7 cellular contexts compared by ENCODE assay signal in the genomic region with DNA sequence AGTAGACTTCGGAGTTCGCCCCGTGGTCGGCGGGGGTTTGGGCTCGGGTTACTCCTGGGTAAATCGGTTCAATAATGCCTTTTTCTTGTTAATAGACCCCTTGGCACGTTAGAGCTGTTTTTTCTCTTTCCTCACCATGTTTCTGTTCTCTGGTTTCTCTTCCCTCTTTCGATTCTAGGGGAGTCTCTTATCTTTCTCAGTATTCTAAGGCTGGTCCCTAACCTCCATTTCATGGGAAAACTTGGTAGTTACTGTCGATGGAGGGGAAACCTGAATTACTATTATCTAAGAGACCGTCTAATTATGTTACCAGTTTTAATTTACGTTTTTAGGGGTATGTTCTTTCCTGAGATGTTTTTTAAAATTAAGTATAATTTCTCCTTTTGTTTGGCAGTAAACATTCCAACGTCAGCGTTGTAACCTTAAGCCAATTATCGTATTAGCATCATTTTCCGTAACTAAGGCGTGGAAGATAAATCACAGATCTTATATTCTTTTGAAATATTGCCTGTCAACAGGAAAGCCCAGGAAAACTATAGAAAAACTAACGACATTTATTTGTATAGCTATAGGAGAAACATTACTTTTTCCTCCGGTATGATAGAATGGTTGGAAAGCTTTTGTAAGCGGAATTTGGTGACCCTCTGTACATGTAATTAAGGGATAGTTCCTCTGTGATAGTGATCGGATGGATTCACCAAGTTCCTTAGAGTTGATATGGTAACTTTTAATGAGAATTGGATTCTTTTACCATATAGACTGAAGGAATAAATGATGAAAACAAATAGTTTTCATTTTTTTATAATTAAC. TPM values are rescaled to one million over a fixed set of nuclear protein-coding genes. Genes with fewer than 3 reads are reported as not detected.
DNase-seq lines count a peak whose midpoint lies in the region; ATAC-seq, FAIRE-seq and TF ChIP-seq lines count a peak whose summit lies in the region.

No MANE protein-coding gene starts in this region.

- peak overlapping the region; percentile 88; the same call in 1 of the 2 replicates for H3K18ac ChIP-seq in H1 (ENCODE audit: extremely low read depth, low read length)

- H3K4me1 Mint-ChIP-seq in naive thymus-derived CD8-positive, alpha-beta T cell = peaks cover 22 to 56% (median 49%) of the 10 kb centered on the region in 4 donors

- DNase-seq in OCI-M1 (lab: John Stamatoyannopoulos, UW) (peak; percentile 78), H1 (ENCODE audit: low read depth in 1 of 2, low spot score in 2 of 2) (no peak), NCI-H1694 (lab: John Stamatoyannopoulos, UW) (no peak)
- DNase-seq in naive thymus-derived CD8-positive, alpha-beta T cell = peak in 1 of 10 donors; percentile 8
- DNase-seq in activated CD8-positive, alpha-beta memory T cell treated with anti-CD3 and anti-CD28 coated beads, Interleukin-2, amount 50 U/mL, for 48 hours = no peak

- H3K23me2 ChIP-seq in H1 (ENCODE audit: low read depth, low read length) = no peaks in the 10 kb centered on the region; the same call in 1 of the 2 replicates

- no peak overlapping the region for H2BK15ac ChIP-seq in H1 (ENCODE audit: low read length)

- no peak overlapping the region; the same call in 1 of the 2 replicates for H2BK12ac ChIP-seq in H1 (ENCODE audit: low read depth, low read length)

- ATAC-seq in GM18502 (IDR thresholded peaks at IDR 0.05; ENCODE audit: poor library complexity, unreplicated experiment) (peak; percentile 29), HG02610 (IDR thresholded peaks at IDR 0.05; ENCODE audit: unreplicated experiment) (peak; percentile 10)
- ATAC-seq in naive thymus-derived CD8-positive, alpha-beta T cell = no peak

- peaks cover 0 to 4% of the 10 kb centered on the region in 2 experiments for H4K20me1 ChIP-seq in H1 (replicated peaks in 1 of 2; ENCODE audit: control insufficient read depth in 1 of 2, insufficient read depth in 2 of 2, low read length in 2 of 2)

- H4K5ac ChIP-seq in H1 (ENCODE audit: insufficient read length, low read depth, low read length) = no peak overlapping the region

- H3K79me1 ChIP-seq in H1 (ENCODE audit: low read depth, low read length) = no peaks in the 10 kb centered on the region

- no peak overlapping the region for H4K91ac ChIP-seq in H1 (replicated peaks; ENCODE audit: insufficient read length, low read length)

- peak overlapping the region; percentile 76 to 81 for H3K4me2 ChIP-seq in H1 (ENCODE audit: insufficient read depth in 1 of 2, low read depth in 2 of 2, low read length in 2 of 2)

- no peak overlapping the region for H3K4ac ChIP-seq in H1 (replicated peaks; ENCODE audit: insufficient read length, low read depth, low read length)

- H3K27ac ChIP-seq in H1 (ENCODE audit: low read depth, low read length) = peak overlapping the region; percentile 86; the same call in 1 of the 2 replicates

- H3K4me3 ChIP-seq in H1 (ENCODE audit: extremely low read depth in 1 of 4, insufficient read depth in 2 of 4, low read depth in 3 of 4, low read length in 4 of 4) = peak overlapping the region; percentile 72 to 87 (median 76)

- no peak overlapping the region for H2AK5ac ChIP-seq in H1 (ENCODE audit: low read depth, low read length)

- no peaks in the 10 kb centered on the region; a peak in 1 of 8 replicates for H3K36me3 ChIP-seq in H1 (ENCODE audit: control insufficient read depth in 2 of 4, insufficient read depth in 4 of 4, low read length in 3 of 4)

- FAIRE-seq in H1 (lab: Jason Lieb, UNC) = peak; percentile 71

- CTCF ChIA-PET in H1 (lab: Charles Lee; ENCODE audit: partially characterized antibody) = interaction anchor here (0.5 to 1.5 kb wide), 6 partner anchors 8 to 137 kb away, joined by 3 to 6 read pairs (median 5); no protein-coding TSS in a partner anchor

- H3K4me1 ChIP-seq in H1 (replicated peaks in 1 of 4; ENCODE audit: control insufficient read depth in 3 of 4, insufficient read depth in 4 of 4, low read length in 3 of 4) = no peaks in the 10 kb centered on the region; a peak in 1 of 7 replicates

- no peak for TF ChIP-seq EP300 in H1 (IDR thresholded peaks at IDR 0.05; ENCODE audit: borderline replicate concordance in 1 of 2, low read depth in 2 of 2, low read length in 2 of 2)

- POLR2A ChIA-PET in H1 (lab: Charles Lee; ENCODE audit: partially characterized antibody) = interaction anchor here (0.7 to 1.7 kb wide), 11 partner anchors 8 to 128 kb away, joined by 3 to 14 read pairs (median 6); a partner anchor contains a TSS
- POLR2A ChIA-PET in naive thymus-derived CD8-positive, alpha-beta T cell (lab: Charles Lee) = interaction anchor here (1.1 to 2.8 kb wide), 12 partner anchors 11 to 924 kb away, joined by 3 to 51 read pairs (median 5); a partner anchor contains a TSS

- H3K56ac ChIP-seq in H1 (replicated peaks; ENCODE audit: insufficient read length, low read depth, low read length) = no peak overlapping the region

- H3K36me3 Mint-ChIP-seq in naive thymus-derived CD8-positive, alpha-beta T cell = peaks cover 0 to 17% (median 4%) of the 10 kb centered on the region in 3 donors

- no peak overlapping the region for H3K23ac ChIP-seq in H1 (ENCODE audit: insufficient read length)

- 0 out of 2 replicates have a peak overlapping the region, but pooled peaks have one; percentile 17 for H2AFZ ChIP-seq in H1 (ENCODE audit: low read length)

- no peak for TF ChIP-seq POLR2A in H1 (IDR thresholded peaks at IDR 0.05; ENCODE audit: control extremely low read depth in 1 of 2, low read depth in 2 of 2, low read length in 2 of 2)

- TF ChIP-seq RAD21 in H1 (IDR thresholded peaks at IDR 0.05 in 1 of 2, conservative IDR thresholded peaks at IDR 0.05 in 1 of 2; ENCODE audit: low read depth in 2 of 2, low read length in 2 of 2) = no peak

- no peak for TF ChIP-seq CTCF in H1 (IDR thresholded peaks at IDR 0.05; ENCODE audit: control extremely low read depth in 1 of 3, insufficient read depth in 1 of 3, low read depth in 1 of 3, low read length in 3 of 3)

- H2BK5ac ChIP-seq in H1 (ENCODE audit: low read depth, low read length) = no peak overlapping the region

- peaks cover 0 to 1% (median 0%) of the 10 kb centered on the region in 5 donors for H3K27me3 Mint-ChIP-seq in naive thymus-derived CD8-positive, alpha-beta T cell

- peak overlapping the region; percentile 95; the same call in 1 of the 2 replicates for H4K8ac ChIP-seq in H1 (ENCODE audit: extremely low read depth, insufficient read depth, low read length)

- H3K9ac ChIP-seq in H1 (replicated peaks in 1 of 4; ENCODE audit: extremely low read depth in 1 of 4, low read depth in 3 of 4, low read length in 3 of 4) = peak overlapping the region; percentile 85 to 99 (median 92)

- no peak overlapping the region for H2BK120ac ChIP-seq in H1 (replicated peaks; ENCODE audit: low read depth, low read length)

- H3K4me3 Mint-ChIP-seq in naive thymus-derived CD8-positive, alpha-beta T cell = peak overlapping the region; percentile 88 to 100 (median 94)

- WGBS in H1 (ENCODE audit: extremely low coverage in 1 of 2, insufficient coverage in 1 of 2, insufficient read length in 1 of 2, insufficient replicate concordance in 2 of 2, low coverage in 1 of 2, low lambda C conversion rate in 2 of 2, missing lambda C conversion rate in 1 of 2), 2 experiments = 13% methylated on average over 21 of the region's 21 CpGs; no CpG with 5 or more reads in 1 of the 2 experiments

- peaks cover 4 to 54% of the 10 kb centered on the region in 2 experiments; a peak in 3 of 4 replicates for H3K79me2 ChIP-seq in H1 (ENCODE audit: control insufficient read depth in 1 of 2, insufficient read depth in 2 of 2, low read length in 2 of 2)

- peaks cover 0 to 1% (median 0%) of the 10 kb centered on the region in 9 donors for H3K9me3 Mint-ChIP-seq in naive thymus-derived CD8-positive, alpha-beta T cell

- H3K14ac ChIP-seq in H1 (ENCODE audit: insufficient read length) = no peak overlapping the region

- H3K27ac Mint-ChIP-seq in naive thymus-derived CD8-positive, alpha-beta T cell = peak overlapping the region; percentile 94 to 100 (median 98)

- no peaks in the 10 kb centered on the region for H3K27me3 ChIP-seq in H1 (replicated peaks in 1 of 4; ENCODE audit: control insufficient read depth in 3 of 4, extremely low read depth in 1 of 4, insufficient read depth in 3 of 4, low read length in 3 of 4)

- H3K9me3 ChIP-seq in H1 (ENCODE audit: insufficient read depth in 2 of 2, low read depth in 1 of 2, low read length in 1 of 2) = no peaks in the 10 kb centered on the region

- no peak overlapping the region for H2BK20ac ChIP-seq in H1 (ENCODE audit: low read length)

TF ChIP-seq in H1, 55 proteins besides CTCF, POLR2A, EP300 and RAD21:
- TF ChIP-seq KDM5A (IDR thresholded peaks at IDR 0.05; ENCODE audit: low read length) = no peak
- no peak for TF ChIP-seq BACH1 (IDR thresholded peaks at IDR 0.05; ENCODE audit: low read length)

RNA-seq across cellular contexts. Expression of a gene that starts 0.8 kb away (rescaled TPM):
- total RNA-seq in H1 (2021; fragmentation: NEBNext Ultra II Directional; extraction: Animal tissue kit (Norgen Biotek cat#: 25700)) = 39.1 TPM in 2 replicates
- 15.6 and 24.5 TPM in 2 replicates for polyA plus RNA-seq in H1 (2011; rRNA removed)
- 25.1 TPM for polyA plus RNA-seq in H1 (2011; cell fraction: cytosol; rRNA removed)
- 47.2 TPM for polyA plus RNA-seq in H1 (2011; cell fraction: nucleus; rRNA removed)
- polyA plus RNA-seq in H1 (2012, experiment 1 of 2) = 23.6 to 36.2 TPM (median 28.7 TPM) in 4 replicates
- polyA plus RNA-seq in H1 (2012, experiment 2 of 2) = 1.3 TPM
- polyA plus RNA-seq in H1 (2013, experiment 1 of 2) = 29.6 TPM
- 25.3 TPM for polyA plus RNA-seq in H1 (2013, experiment 2 of 2)
- 57.3 and 92.2 TPM in 2 replicates for polyA minus RNA-seq in H1 (2011; rRNA and poly(A)+ RNA removed)
- 28.8 TPM for polyA minus RNA-seq in H1 (2011; cell fraction: cytosol; rRNA and poly(A)+ RNA removed)
- polyA minus RNA-seq in H1 (2011; cell fraction: nucleus; rRNA and poly(A)+ RNA removed) = 95.1 TPM
- total RNA-seq in naive thymus-derived CD8-positive, alpha-beta T cell = 10 to 100 TPM; 81.6 to 82.7 TPM
- polyA plus RNA-seq in naive thymus-derived CD8-positive, alpha-beta T cell = 1 to 10 TPM; 7.9 to 9.1 (median 8.6) TPM

RNA-seq across cellular contexts. Expression of a gene that starts 15.1 kb away (rescaled TPM):
- total RNA-seq in H1 (2021; fragmentation: NEBNext Ultra II Directional; extraction: Animal tissue kit (Norgen Biotek cat#: 25700)) = 115 and 120 TPM in 2 replicates
- polyA plus RNA-seq in H1 (2011; rRNA removed) = 54.6 and 55.8 TPM in 2 replicates
- polyA plus RNA-seq in H1 (2011; cell fraction: cytosol; rRNA removed) = 53.2 TPM
- polyA plus RNA-seq in H1 (2011; cell fraction: nucleus; rRNA removed) = 32.4 TPM
- 128 to 197 TPM (median 154 TPM) in 4 replicates for polyA plus RNA-seq in H1 (2012, experiment 1 of 2)
- polyA plus RNA-seq in H1 (2012, experiment 2 of 2) = 79.1 TPM
- polyA plus RNA-seq in H1 (2013, experiment 1 of 2) = 168 TPM
- 221 TPM for polyA plus RNA-seq in H1 (2013, experiment 2 of 2)
- polyA minus RNA-seq in H1 (2011; rRNA and poly(A)+ RNA removed) = 14.3 and 15.7 TPM in 2 replicates
- polyA minus RNA-seq in H1 (2011; cell fraction: cytosol; rRNA and poly(A)+ RNA removed) = 34.3 TPM
- polyA minus RNA-seq in H1 (2011; cell fraction: nucleus; rRNA and poly(A)+ RNA removed) = 20.6 TPM
- 10 to 100 TPM in 1 of 2 experiments, 1 to 10 TPM in 1; 9.4 to 10.2 TPM for total RNA-seq in naive thymus-derived CD8-positive, alpha-beta T cell
- 1 to 10 TPM; 2.5 to 4.0 (median 2.7) TPM for polyA plus RNA-seq in naive thymus-derived CD8-positive, alpha-beta T cell

Comparison
In these comparisons a context has a peak if more than half of its experiments do, and no peak if none do; other contexts are left out.
1. ATAC-seq: peak in GM18502 (single experiment) and HG02610 (single experiment); none in naive thymus-derived CD8-positive, alpha-beta T cell (0 of 2).
2. RNA of a gene that starts 15.1 kb away (total RNA-seq): 115 to 120 TPM in H1; 9.4 to 10.2 TPM in naive thymus-derived CD8-positive, alpha-beta T cell; every median in the first group is over 10 times any median in the second.